ENCODE assay signal across 13 cellular contexts in genomic region chr3:3089017-3089416, GRCh38. TPM values are rescaled to one million over a fixed set of nuclear protein-coding genes. Genes with fewer than 3 reads are reported as not detected.
DNase-seq lines count a peak whose midpoint lies in the region; ATAC-seq and FAIRE-seq lines count a peak whose summit lies in the region.
"Had no signal": no experiment of that assay in that cellular context is flagged by ENCODE, and none has a peak within 500 bp of the region (broad histone marks: within the 10 kb centered on the region; RNA-seq: fewer than 3 reads in every experiment).

No MANE protein-coding gene starts in this region.

- H3K4me1 ChIP-seq in naive thymus-derived CD4-positive, alpha-beta T cell (ENCODE audit: control insufficient read depth in 2 of 2, insufficient read depth in 2 of 2, low read length in 2 of 2) = no peaks in the 10 kb centered on the region
- H3K4me1 ChIP-seq in small intestine (ENCODE audit: control insufficient read depth in 2 of 2, insufficient read depth in 1 of 2, low read depth in 1 of 2, low read length in 1 of 2) (no peaks in the 10 kb centered on the region), mesenchymal stem cell (ENCODE audit: control insufficient read depth, insufficient read depth, low read depth, low read length) (no peaks in the 10 kb centered on the region)
- H3K4me1 ChIP-seq: Peyer's patch had no signal

- H3K9me3 Mint-ChIP-seq in naive thymus-derived CD4-positive, alpha-beta T cell = peaks cover 0 to 3% (median 0%) of the 10 kb centered on the region in 11 donors

- no peaks in the 10 kb centered on the region for H3K36me3 Mint-ChIP-seq in naive thymus-derived CD4-positive, alpha-beta T cell

- H3K4me1 Mint-ChIP-seq in naive thymus-derived CD4-positive, alpha-beta T cell = peaks cover 0 to 6% (median 0%) of the 10 kb centered on the region in 7 donors

- ATAC-seq in GM18870 (IDR thresholded peaks at IDR 0.05; ENCODE audit: unreplicated experiment) (peak; percentile 96), GM21619 (IDR thresholded peaks at IDR 0.05; ENCODE audit: unreplicated experiment) (peak; percentile 97), HG03139 (IDR thresholded peaks at IDR 0.05; ENCODE audit: unreplicated experiment) (peak; percentile 98)
- peak; percentile 34 for ATAC-seq in naive thymus-derived CD4-positive, alpha-beta T cell

- H3K27ac ChIP-seq in naive thymus-derived CD4-positive, alpha-beta T cell (ENCODE audit: low read depth, low read length) = no peak overlapping the region
- H3K27ac ChIP-seq in small intestine (ENCODE audit: low read depth in 1 of 2, low read length in 1 of 2) (no peak overlapping the region), mesenchymal stem cell (ENCODE audit: low read length, poor library complexity, severe bottlenecking) (no peak overlapping the region)
- H3K27ac ChIP-seq: Peyer's patch had no signal

- H3K23ac ChIP-seq in mesenchymal stem cell (ENCODE audit: low read length in 2 of 2) = no peak overlapping the region

- no peaks in the 10 kb centered on the region for H3K27me3 ChIP-seq in naive thymus-derived CD4-positive, alpha-beta T cell (ENCODE audit: control insufficient read depth in 2 of 2, insufficient read depth in 2 of 2, low read length in 2 of 2)
- H3K27me3 ChIP-seq in small intestine (ENCODE audit: control insufficient read depth in 2 of 2, insufficient read depth in 2 of 2, low read length in 2 of 2) (no peaks in the 10 kb centered on the region), mesenchymal stem cell (ENCODE audit: control insufficient read depth in 1 of 2, insufficient read depth in 1 of 2, low read length in 2 of 2) (no peaks in the 10 kb centered on the region)
- H3K27me3 ChIP-seq: Peyer's patch had no signal

- H2BK120ac ChIP-seq in mesenchymal stem cell (ENCODE audit: low read depth, low read length) = no peak overlapping the region

- 63 to 66% (median 65%) methylated on average over 4 of the region's 4 CpGs for WGBS in small intestine, 3 donors
- WGBS in mesenchymal stem cell = 83% methylated on average over 4 of the region's 4 CpGs

- H2AFZ ChIP-seq in mesenchymal stem cell (ENCODE audit: low read depth, low read length) = no peak overlapping the region

- H2BK12ac ChIP-seq in mesenchymal stem cell (ENCODE audit: low read length in 2 of 2) = no peak overlapping the region

- no peak for FAIRE-seq in small intestine (lab: Jason Lieb, UNC)
- FAIRE-seq: D721Med, frontal cortex had no signal

- no peak overlapping the region for H3K27ac Mint-ChIP-seq in naive thymus-derived CD4-positive, alpha-beta T cell

- DNase-seq in naive thymus-derived CD4-positive, alpha-beta T cell = no peak
- no peak for DNase-seq in activated effector memory CD4-positive, alpha-beta T cell treated with anti-CD3 and anti-CD28 coated beads, Interleukin-2, amount 50 U/mL, for 16 hours
- DNase-seq in small intestine (no peak), mesenchymal stem cell (no peak), cortex of kidney (lab: John Stamatoyannopoulos, UW) (no peak)
- DNase-seq: activated gamma-delta T cell treated with Interleukin-2 at 50 U/mL for 16 hours, NCI-H1105 treated with DMSO at 0.1 percent for 48 hours had no signal

- no peak overlapping the region for H4K91ac ChIP-seq in mesenchymal stem cell (ENCODE audit: low read length)

- intact Hi-C loops in naive thymus-derived CD4-positive, alpha-beta T cell (cut with micrococcal nuclease) = no loop called here

- H2BK5ac ChIP-seq in mesenchymal stem cell (ENCODE audit: low read depth, low read length, poor library complexity, severe bottlenecking) = no peak overlapping the region

- CTCF ChIA-PET in naive thymus-derived CD4-positive, alpha-beta T cell (lab: Charles Lee) = interaction anchor here (0.6 kb wide), 1 partner anchor 9 kb away, joined by 3 read pairs; no protein-coding TSS in a partner anchor

- H3K4me3 ChIP-seq in naive thymus-derived CD4-positive, alpha-beta T cell (ENCODE audit: low read length) = no peak overlapping the region
- H3K4me3 ChIP-seq in small intestine (ENCODE audit: low read depth in 1 of 2, low read length in 2 of 2) (no peak overlapping the region), mesenchymal stem cell (ENCODE audit: insufficient read depth in 1 of 2, low read depth in 1 of 2, low read length in 2 of 2) (no peak overlapping the region)
- H3K4me3 ChIP-seq: Peyer's patch had no signal

- H3K27me3 Mint-ChIP-seq in naive thymus-derived CD4-positive, alpha-beta T cell = no peaks in the 10 kb centered on the region

- H3K79me1 ChIP-seq in mesenchymal stem cell (replicated peaks; ENCODE audit: low read length, poor library complexity, severe bottlenecking) = no peaks in the 10 kb centered on the region

- H3K9me3 ChIP-seq in naive thymus-derived CD4-positive, alpha-beta T cell (ENCODE audit: control insufficient read depth in 2 of 3, low read length in 3 of 3) = no peaks in the 10 kb centered on the region
- H3K9me3 ChIP-seq in small intestine (ENCODE audit: control insufficient read depth, low read depth) (no peaks in the 10 kb centered on the region), mesenchymal stem cell (ENCODE audit: control insufficient read depth, low read length) (no peaks in the 10 kb centered on the region)
- H3K9me3 ChIP-seq: Peyer's patch had no signal

- no peak overlapping the region for H3K18ac ChIP-seq in mesenchymal stem cell (ENCODE audit: low read depth in 1 of 2, low read length in 2 of 2)

- H3K4me3 Mint-ChIP-seq in naive thymus-derived CD4-positive, alpha-beta T cell = no peak overlapping the region

- H4K8ac ChIP-seq in mesenchymal stem cell (ENCODE audit: low read length) = no peak overlapping the region

- POLR2A ChIA-PET in naive thymus-derived CD4-positive, alpha-beta T cell (lab: Charles Lee) = interaction anchor here (0.6 kb wide), 1 partner anchor 143 kb away, joined by 3 read pairs; no protein-coding TSS in a partner anchor

- no peak overlapping the region for H3K14ac ChIP-seq in mesenchymal stem cell (ENCODE audit: low read length in 2 of 2)

- no peak overlapping the region for H2AK5ac ChIP-seq in mesenchymal stem cell (ENCODE audit: low read length, severe bottlenecking)

- H3K36me3 ChIP-seq in naive thymus-derived CD4-positive, alpha-beta T cell (ENCODE audit: control insufficient read depth in 2 of 3, insufficient read depth in 3 of 3, low read length in 3 of 3) = no peaks in the 10 kb centered on the region
- H3K36me3 ChIP-seq in small intestine (ENCODE audit: control insufficient read depth in 2 of 2, insufficient read depth in 2 of 2, low read length in 2 of 2) (no peaks in the 10 kb centered on the region), mesenchymal stem cell (ENCODE audit: control insufficient read depth in 1 of 2, insufficient read depth in 2 of 2, low read depth in 1 of 2, low read length in 2 of 2) (no peaks in the 10 kb centered on the region)
- H3K36me3 ChIP-seq: Peyer's patch had no signal

- no peak overlapping the region for H3K4ac ChIP-seq in mesenchymal stem cell (ENCODE audit: low read depth in 1 of 2, low read length in 2 of 2)

- H3K9ac ChIP-seq in mesenchymal stem cell (ENCODE audit: low read length) = no peak overlapping the region

- no peak overlapping the region for H2BK15ac ChIP-seq in mesenchymal stem cell (ENCODE audit: low read depth, poor library complexity, severe bottlenecking)

- H3K4me2 ChIP-seq in mesenchymal stem cell (ENCODE audit: low read length, poor library complexity, severe bottlenecking) = no peak overlapping the region

RNA-seq across cellular contexts. Expression of gene IL5RA, which starts 21.2 kb away (rescaled TPM):
- 1 to 10 TPM in 2 of 5 experiments, not detected in 3; 1.1 to 8.7 TPM for total RNA-seq in naive thymus-derived CD4-positive, alpha-beta T cell
- polyA plus RNA-seq in naive thymus-derived CD4-positive, alpha-beta T cell = not detected
- polyA plus RNA-seq in small intestine = under 1 TPM in 2 of 3 donors, not detected in 1; 0.15 to 0.81 TPM
- polyA plus RNA-seq in mesenchymal stem cell (2013, experiment 1 of 2) = 0.07 TPM
- polyA plus RNA-seq in mesenchymal stem cell (2013, experiment 2 of 2) = not detected

RNA-seq across cellular contexts. Expression of gene TRNT1, which starts 37.7 kb away (rescaled TPM):
- total RNA-seq in naive thymus-derived CD4-positive, alpha-beta T cell = 10 to 100 TPM; 36.4 to 44.5 (median 38.8) TPM
- 10 to 100 TPM; 22.7 to 26.9 TPM for polyA plus RNA-seq in naive thymus-derived CD4-positive, alpha-beta T cell
- 10 to 100 TPM in 2 of 3 donors, 1 to 10 TPM in 1; 6.5 to 11.7 (median 11.0) TPM for polyA plus RNA-seq in small intestine
- polyA plus RNA-seq in mesenchymal stem cell (2013, experiment 1 of 2) = 15.2 TPM
- polyA plus RNA-seq in mesenchymal stem cell (2013, experiment 2 of 2) = 14.8 TPM

Comparison
In these comparisons a context has a peak if more than half of its experiments do, and no peak if none do; other contexts are left out.
1. ATAC-seq: peak in every context shown above with its lines; median percentile 98 in HG03139; 97 in GM21619; 96 in GM18870; 34 in naive thymus-derived CD4-positive, alpha-beta T cell.